In the genomic region with DNA sequence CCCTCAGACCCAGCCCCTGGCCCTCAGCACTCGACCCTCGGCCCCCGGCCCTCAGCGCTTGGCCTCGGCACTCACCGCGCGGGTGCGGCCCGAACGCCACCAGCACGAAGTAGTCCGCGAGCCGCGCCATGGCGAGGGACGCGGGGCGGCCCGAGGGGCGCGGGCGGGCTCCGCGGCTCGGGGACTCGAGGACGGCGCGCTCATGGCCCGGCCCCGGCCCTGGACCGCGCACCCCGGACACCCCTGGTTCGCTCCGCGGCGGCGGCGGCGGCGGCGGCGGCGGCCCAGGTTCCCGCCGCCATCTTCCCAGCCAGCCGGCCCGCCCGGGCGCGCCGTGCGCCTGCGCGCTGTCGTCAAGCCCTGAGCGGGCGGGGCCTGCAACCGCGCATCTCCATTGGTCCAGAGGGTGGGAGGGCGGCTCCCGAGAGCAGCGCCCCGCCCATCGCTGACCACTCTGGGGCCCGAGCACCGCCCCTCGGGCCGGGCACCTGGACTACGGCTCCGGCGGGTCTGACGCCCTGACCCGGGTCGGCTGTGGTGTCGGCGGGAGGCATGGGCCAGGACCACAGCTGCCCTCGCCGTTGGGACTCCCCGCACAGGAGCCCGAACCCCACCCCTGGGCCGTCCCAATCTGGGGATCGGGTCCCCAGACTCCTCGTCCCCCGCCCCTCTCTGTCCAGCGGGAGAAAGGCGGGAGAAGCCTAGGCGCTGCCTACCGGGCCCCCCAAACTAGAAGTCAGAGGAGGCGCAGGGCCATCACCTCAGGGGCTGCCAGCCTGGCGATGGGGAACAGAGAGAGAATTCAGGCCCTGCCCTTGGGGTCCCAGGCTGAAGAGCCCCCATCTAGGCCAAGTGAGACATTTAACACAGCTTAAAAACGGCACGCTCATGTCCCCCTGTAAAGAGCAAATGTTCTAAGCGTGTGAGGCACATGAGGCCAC, we compare ENCODE assay signal across 8 cellular contexts. TPM values are rescaled to one million over a fixed set of nuclear protein-coding genes. Genes with fewer than 3 reads are reported as not detected.
DNase-seq lines count a peak whose midpoint lies in the region; ATAC-seq and TF ChIP-seq lines count a peak whose summit lies in the region.

A gene with protein sequence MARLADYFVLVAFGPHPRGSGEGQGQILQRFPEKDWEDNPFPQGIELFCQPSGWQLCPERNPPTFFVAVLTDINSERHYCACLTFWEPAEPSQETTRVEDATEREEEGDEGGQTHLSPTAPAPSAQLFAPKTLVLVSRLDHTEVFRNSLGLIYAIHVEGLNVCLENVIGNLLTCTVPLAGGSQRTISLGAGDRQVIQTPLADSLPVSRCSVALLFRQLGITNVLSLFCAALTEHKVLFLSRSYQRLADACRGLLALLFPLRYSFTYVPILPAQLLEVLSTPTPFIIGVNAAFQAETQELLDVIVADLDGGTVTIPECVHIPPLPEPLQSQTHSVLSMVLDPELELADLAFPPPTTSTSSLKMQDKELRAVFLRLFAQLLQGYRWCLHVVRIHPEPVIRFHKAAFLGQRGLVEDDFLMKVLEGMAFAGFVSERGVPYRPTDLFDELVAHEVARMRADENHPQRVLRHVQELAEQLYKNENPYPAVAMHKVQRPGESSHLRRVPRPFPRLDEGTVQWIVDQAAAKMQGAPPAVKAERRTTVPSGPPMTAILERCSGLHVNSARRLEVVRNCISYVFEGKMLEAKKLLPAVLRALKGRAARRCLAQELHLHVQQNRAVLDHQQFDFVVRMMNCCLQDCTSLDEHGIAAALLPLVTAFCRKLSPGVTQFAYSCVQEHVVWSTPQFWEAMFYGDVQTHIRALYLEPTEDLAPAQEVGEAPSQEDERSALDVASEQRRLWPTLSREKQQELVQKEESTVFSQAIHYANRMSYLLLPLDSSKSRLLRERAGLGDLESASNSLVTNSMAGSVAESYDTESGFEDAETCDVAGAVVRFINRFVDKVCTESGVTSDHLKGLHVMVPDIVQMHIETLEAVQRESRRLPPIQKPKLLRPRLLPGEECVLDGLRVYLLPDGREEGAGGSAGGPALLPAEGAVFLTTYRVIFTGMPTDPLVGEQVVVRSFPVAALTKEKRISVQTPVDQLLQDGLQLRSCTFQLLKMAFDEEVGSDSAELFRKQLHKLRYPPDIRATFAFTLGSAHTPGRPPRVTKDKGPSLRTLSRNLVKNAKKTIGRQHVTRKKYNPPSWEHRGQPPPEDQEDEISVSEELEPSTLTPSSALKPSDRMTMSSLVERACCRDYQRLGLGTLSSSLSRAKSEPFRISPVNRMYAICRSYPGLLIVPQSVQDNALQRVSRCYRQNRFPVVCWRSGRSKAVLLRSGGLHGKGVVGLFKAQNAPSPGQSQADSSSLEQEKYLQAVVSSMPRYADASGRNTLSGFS (N-terminal part only) (minus strand): TSS at position 325 of the 941 bp plus-strand sequence. CDS start 195 bp downstream, at position 130.

- H3K14ac ChIP-seq in trophoblast cell (ENCODE audit: low read length) = peak within 1 kb of the TSS; percentile 93

- no peaks in the 10 kb centered on the region for H3K9me3 Mint-ChIP-seq in HFFc6

- DNase-seq in GM06990 (ENCODE audit: extremely low read depth, insufficient read length) = peak; percentile 91
- peak; percentile 78 for DNase-seq in HFFc6
- DNase-seq in NCI-H1092 (lab: John Stamatoyannopoulos, UW) = peak; percentile 25
- peak; percentile 79 for DNase-seq in amniotic epithelial cell (ENCODE audit: low read depth)
- peak; percentile 93 to 97 (median 95) for DNase-seq in heart left ventricle
- peak; percentile 95 to 98 for DNase-seq in trophoblast cell
- peak; percentile 89 to 94 for DNase-seq in tibial artery

- peak within 1 kb of the TSS; percentile 74 for H2AFZ ChIP-seq in trophoblast cell (ENCODE audit: insufficient read depth, low read length, poor library complexity)

- H3K79me2 ChIP-seq in trophoblast cell (ENCODE audit: control insufficient read depth, insufficient read depth, low read length, poor library complexity) = peaks cover 24% of the 10 kb centered on the region

- H3K4ac ChIP-seq in trophoblast cell (ENCODE audit: low read depth, low read length) = peak within 1 kb of the TSS; percentile 66

- no peaks in the 10 kb centered on the region for H3K9me3 ChIP-seq in heart left ventricle
- H3K9me3 ChIP-seq in trophoblast cell (ENCODE audit: insufficient read depth, low read depth, low read length) = peaks cover 3% of the 10 kb centered on the region
- no peaks in the 10 kb centered on the region for H3K9me3 ChIP-seq in tibial artery

- peak within 1 kb of the TSS; percentile 53 for H2BK120ac ChIP-seq in trophoblast cell (ENCODE audit: insufficient read depth, low read length, poor library complexity)

- peak within 1 kb of the TSS; percentile 70 for H3K4me3 ChIP-seq in GM06990 (replicated peaks; ENCODE audit: low read depth, low read length)
- H3K4me3 ChIP-seq in heart left ventricle = peak within 1 kb of the TSS; percentile 78 to 93 (median 87)
- H3K4me3 ChIP-seq in trophoblast cell (ENCODE audit: low read depth, low read length) = peak within 1 kb of the TSS; percentile 89
- H3K4me3 ChIP-seq in tibial artery = peak within 1 kb of the TSS; percentile 76 to 93

- H3K4me1 ChIP-seq in heart left ventricle = peaks cover 0 to 48% (median 45%) of the 10 kb centered on the region in 12 donors
- peaks cover 28 to 34% of the 10 kb centered on the region in 2 experiments for H3K4me1 ChIP-seq in trophoblast cell (ENCODE audit: control insufficient read depth in 1 of 2, insufficient read depth in 2 of 2, low read length in 2 of 2)
- H3K4me1 ChIP-seq in tibial artery = peaks cover 5 to 49% (median 42%) of the 10 kb centered on the region in 4 donors

- peak within 1 kb of the TSS; percentile 36 for H2BK5ac ChIP-seq in trophoblast cell (ENCODE audit: low read depth, low read length, poor library complexity)

- H4K8ac ChIP-seq in trophoblast cell (ENCODE audit: low read depth, low read length) = peak within 1 kb of the TSS; percentile 81

- 1 to 10% (median 2%) methylated on average over 13 to 97 of the region's 97 CpGs for WGBS in heart left ventricle, 4 donors
- no CpG with 5 or more reads among the region's 97 CpGs for WGBS in trophoblast cell (ENCODE audit: extremely low coverage, insufficient coverage, insufficient read length)

- H3K79me1 ChIP-seq in trophoblast cell (ENCODE audit: low read length) = peaks cover 6% of the 10 kb centered on the region

- H3K27me3 ChIP-seq in GM06990 (replicated peaks; ENCODE audit: control insufficient read depth, insufficient read depth, low read length) = no peaks in the 10 kb centered on the region
- H3K27me3 ChIP-seq in heart left ventricle = peaks cover 0 to 11% (median 3%) of the 10 kb centered on the region in 9 donors
- peaks cover 1% of the 10 kb centered on the region for H3K27me3 ChIP-seq in trophoblast cell (ENCODE audit: insufficient read depth, low read length)
- peaks cover 0 to 13% of the 10 kb centered on the region in 2 donors for H3K27me3 ChIP-seq in tibial artery

- H4K12ac ChIP-seq in trophoblast cell (ENCODE audit: low read depth, low read length) = peak within 1 kb of the TSS; percentile 83

- H3K4me2 ChIP-seq in trophoblast cell (ENCODE audit: low read length) = peak within 1 kb of the TSS; percentile 82

- H3K18ac ChIP-seq in trophoblast cell (ENCODE audit: low read length) = peak within 1 kb of the TSS; percentile 80

- peaks cover 6% of the 10 kb centered on the region for H3K27me3 Mint-ChIP-seq in HFFc6 (ENCODE audit: insufficient read depth)

- H3K27ac ChIP-seq in heart left ventricle = peak within 1 kb of the TSS in 11 of 12 donors; percentile 23 to 87 (median 71)
- H3K27ac ChIP-seq in trophoblast cell (ENCODE audit: low read depth, low read length) = no peak within 1 kb of the TSS
- H3K27ac ChIP-seq in tibial artery = peak within 1 kb of the TSS; percentile 83 to 84

- H4K91ac ChIP-seq in trophoblast cell (ENCODE audit: low read depth, low read length) = peak within 1 kb of the TSS; percentile 75

- H3K4me1 Mint-ChIP-seq in HFFc6 (ENCODE audit: low read depth) = peaks cover 38% of the 10 kb centered on the region

- H3K27ac Mint-ChIP-seq in HFFc6 = peak within 1 kb of the TSS; percentile 73

- peak within 1 kb of the TSS; percentile 90 for H3K4me3 Mint-ChIP-seq in HFFc6

- peak; percentile 54 to 85 for TF ChIP-seq POLR2A in heart left ventricle (IDR thresholded peaks at IDR 0.05)

- ATAC-seq in heart left ventricle = peak; percentile 97 to 99 (median 98)

- peak within 1 kb of the TSS; percentile 94 for H3K9ac ChIP-seq in trophoblast cell (ENCODE audit: low read length)

- H3K36me3 ChIP-seq in GM06990 (ENCODE audit: control insufficient read depth, insufficient read depth, low read length) (peaks cover 1% of the 10 kb centered on the region), heart left ventricle (no peaks in the 10 kb centered on the region), trophoblast cell (ENCODE audit: control insufficient read depth in 1 of 2, insufficient read depth in 2 of 2, low read length in 2 of 2) (peaks cover 3 to 4% of the 10 kb centered on the region in 2 experiments), tibial artery (no peaks in the 10 kb centered on the region)

- H3K36me3 Mint-ChIP-seq in HFFc6 (ENCODE audit: low read depth) = no peaks in the 10 kb centered on the region

- peak within 1 kb of the TSS; percentile 83 for H2AK5ac ChIP-seq in trophoblast cell (ENCODE audit: low read length)

- TF ChIP-seq CTCF in GM06990 (IDR thresholded peaks at IDR 0.05; ENCODE audit: insufficient read depth, low read length, poor library complexity, severe bottlenecking) (no peak), HFFc6 (IDR thresholded peaks at IDR 0.05) (no peak), heart left ventricle (IDR thresholded peaks at IDR 0.05) (no peak), tibial artery (IDR thresholded peaks at IDR 0.05) (no peak)

- peak within 1 kb of the TSS; percentile 42 for H2BK12ac ChIP-seq in trophoblast cell (ENCODE audit: low read length)

- intact Hi-C loops in T-helper 1 cell treated with Interleukin-12 subunit alpha and Interleukin-12 subunit beta and Interleukin-4 antibody, amounts not matched to agents 30 ng/mL and 1 ng/mL, for 36 hours (cut with micrococcal nuclease) = loop anchor here (1.0 to 10.0 kb wide), 8 partner anchors 32 to 620 kb away; partner anchors contain the start of genes CHKB, LMF2, PPP6R2 and SCO2
- intact Hi-C loops in heart left ventricle (cut with DNase I) (loop anchor here in 1 of 10 donors (2.0 kb wide), 1 partner anchor 32 kb away; the partner anchor contains the start of gene LMF2), tibial artery (cut with DNase I; ENCODE audit: low total_unique reads) (no loop called here)

- no peak within 1 kb of the TSS for H3K23ac ChIP-seq in trophoblast cell (ENCODE audit: low read length)

RNA-seq across cellular contexts. Expression of the gene that starts here (rescaled TPM):
- total RNA-seq in HFFc6 (2021; fragmentation: NEBNext Ultra II Directional; extraction: Animal tissue kit (Norgen Biotek cat#: 25700)) = 10 to 100 TPM; 63.9 to 76.7 (median 71.2) TPM
- 175 and 181 TPM in 2 replicates for total RNA-seq in T-helper 1 cell treated with Interleukin-12 subunit alpha and Interleukin-12 subunit beta and Interleukin-4 antibody, amounts not matched to agents 30 ng/mL and 1 ng/mL, for 36 hours
- total RNA-seq in heart left ventricle = 10 to 100 TPM; 44.9 to 91.8 (median 63.2) TPM
- 10 to 100 TPM; 38.2 to 63.8 TPM for polyA plus RNA-seq in heart left ventricle
- 44.3 and 46.1 TPM in 2 replicates for polyA plus RNA-seq in trophoblast cell (2013)

Comparison
In these comparisons a context has a peak if more than half of its experiments do, and no peak if none do; other contexts are left out.
1. DNase-seq: peak in every context shown above with its lines; median percentile 96 in trophoblast cell; 95 in heart left ventricle; 92 in tibial artery; 91 in GM06990; 79 in amniotic epithelial cell; 78 in HFFc6; 25 in NCI-H1092.